Comparison of ENCODE assay signal across 1 cellular context in the genomic region with DNA sequence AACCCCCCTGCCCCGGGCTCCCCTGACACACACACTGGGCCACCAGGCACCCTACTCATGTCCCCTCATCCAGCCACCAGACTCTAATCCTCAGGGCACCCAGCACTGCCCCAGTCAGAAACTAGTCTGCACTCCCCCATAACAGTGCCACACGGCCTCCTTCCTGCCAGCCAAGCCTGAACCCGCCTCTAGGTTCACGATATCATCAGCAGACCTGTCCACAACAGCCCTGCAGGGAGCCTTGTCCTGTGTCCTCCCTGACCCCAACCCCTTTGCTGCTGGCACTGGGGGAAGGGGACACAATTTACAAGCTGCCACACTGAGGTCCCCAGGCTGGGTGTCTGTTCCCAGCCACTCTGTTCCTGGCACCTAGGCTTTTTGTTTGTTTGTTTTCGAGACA.
TF ChIP-seq lines count a peak whose summit lies in the region.

No MANE protein-coding gene starts in this region.

TF ChIP-seq in SK-N-SH treated with all-trans-retinoic acid at 6 μM for 48 hours, 23 proteins besides CTCF, POLR2A, EP300 and RAD21 (continued from another document):
- TF ChIP-seq ZFP30 (CRISPR knock-in tag; IDR thresholded peaks at IDR 0.05) (no peak), ESRRG (CRISPR knock-in tag; IDR thresholded peaks at IDR 0.05) (no peak), TCF4 (CRISPR knock-in tag; IDR thresholded peaks at IDR 0.05; ENCODE audit: borderline replicate concordance) (no peak), RARB (CRISPR knock-in tag; IDR thresholded peaks at IDR 0.05) (no peak), PPARA (CRISPR knock-in tag; IDR thresholded peaks at IDR 0.05; ENCODE audit: borderline replicate concordance) (no peak), ISL1 (CRISPR knock-in tag; IDR thresholded peaks at IDR 0.05) (no peak), OSR1 (CRISPR knock-in tag; IDR thresholded peaks at IDR 0.05) (no peak), ZNF565 (CRISPR knock-in tag; conservative IDR thresholded peaks at IDR 0.05; ENCODE audit: low read depth) (no peak), TOX (CRISPR knock-in tag; IDR thresholded peaks at IDR 0.05; ENCODE audit: borderline replicate concordance) (no peak), GLIS3 (CRISPR knock-in tag; IDR thresholded peaks at IDR 0.05) (no peak), ZC3H10 (CRISPR knock-in tag; IDR thresholded peaks at IDR 0.05) (no peak), CSDC2 (CRISPR knock-in tag; IDR thresholded peaks at IDR 0.05) (no peak), SNAI2 (CRISPR knock-in tag; IDR thresholded peaks at IDR 0.05) (no peak), ZNF70 (CRISPR knock-in tag; IDR thresholded peaks at IDR 0.05) (no peak)
- TF ChIP-seq, protein P1, sequence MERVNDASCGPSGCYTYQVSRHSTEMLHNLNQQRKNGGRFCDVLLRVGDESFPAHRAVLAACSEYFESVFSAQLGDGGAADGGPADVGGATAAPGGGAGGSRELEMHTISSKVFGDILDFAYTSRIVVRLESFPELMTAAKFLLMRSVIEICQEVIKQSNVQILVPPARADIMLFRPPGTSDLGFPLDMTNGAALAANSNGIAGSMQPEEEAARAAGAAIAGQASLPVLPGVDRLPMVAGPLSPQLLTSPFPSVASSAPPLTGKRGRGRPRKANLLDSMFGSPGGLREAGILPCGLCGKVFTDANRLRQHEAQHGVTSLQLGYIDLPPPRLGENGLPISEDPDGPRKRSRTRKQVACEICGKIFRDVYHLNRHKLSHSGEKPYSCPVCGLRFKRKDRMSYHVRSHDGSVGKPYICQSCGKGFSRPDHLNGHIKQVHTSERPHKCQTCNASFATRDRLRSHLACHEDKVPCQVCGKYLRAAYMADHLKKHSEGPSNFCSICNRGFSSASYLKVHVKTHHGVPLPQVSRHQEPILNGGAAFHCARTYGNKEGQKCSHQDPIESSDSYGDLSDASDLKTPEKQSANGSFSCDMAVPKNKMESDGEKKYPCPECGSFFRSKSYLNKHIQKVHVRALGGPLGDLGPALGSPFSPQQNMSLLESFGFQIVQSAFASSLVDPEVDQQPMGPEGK (CRISPR knock-in tag; IDR thresholded peaks at IDR 0.05; ENCODE audit: borderline replicate concordance) = no peak
- TF ChIP-seq, protein P2, sequence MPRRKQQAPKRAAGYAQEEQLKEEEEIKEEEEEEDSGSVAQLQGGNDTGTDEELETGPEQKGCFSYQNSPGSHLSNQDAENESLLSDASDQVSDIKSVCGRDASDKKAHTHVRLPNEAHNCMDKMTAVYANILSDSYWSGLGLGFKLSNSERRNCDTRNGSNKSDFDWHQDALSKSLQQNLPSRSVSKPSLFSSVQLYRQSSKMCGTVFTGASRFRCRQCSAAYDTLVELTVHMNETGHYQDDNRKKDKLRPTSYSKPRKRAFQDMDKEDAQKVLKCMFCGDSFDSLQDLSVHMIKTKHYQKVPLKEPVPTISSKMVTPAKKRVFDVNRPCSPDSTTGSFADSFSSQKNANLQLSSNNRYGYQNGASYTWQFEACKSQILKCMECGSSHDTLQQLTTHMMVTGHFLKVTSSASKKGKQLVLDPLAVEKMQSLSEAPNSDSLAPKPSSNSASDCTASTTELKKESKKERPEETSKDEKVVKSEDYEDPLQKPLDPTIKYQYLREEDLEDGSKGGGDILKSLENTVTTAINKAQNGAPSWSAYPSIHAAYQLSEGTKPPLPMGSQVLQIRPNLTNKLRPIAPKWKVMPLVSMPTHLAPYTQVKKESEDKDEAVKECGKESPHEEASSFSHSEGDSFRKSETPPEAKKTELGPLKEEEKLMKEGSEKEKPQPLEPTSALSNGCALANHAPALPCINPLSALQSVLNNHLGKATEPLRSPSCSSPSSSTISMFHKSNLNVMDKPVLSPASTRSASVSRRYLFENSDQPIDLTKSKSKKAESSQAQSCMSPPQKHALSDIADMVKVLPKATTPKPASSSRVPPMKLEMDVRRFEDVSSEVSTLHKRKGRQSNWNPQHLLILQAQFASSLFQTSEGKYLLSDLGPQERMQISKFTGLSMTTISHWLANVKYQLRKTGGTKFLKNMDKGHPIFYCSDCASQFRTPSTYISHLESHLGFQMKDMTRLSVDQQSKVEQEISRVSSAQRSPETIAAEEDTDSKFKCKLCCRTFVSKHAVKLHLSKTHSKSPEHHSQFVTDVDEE (CRISPR knock-in tag; IDR thresholded peaks at IDR 0.05) = no peak
- TF ChIP-seq, protein P3, sequence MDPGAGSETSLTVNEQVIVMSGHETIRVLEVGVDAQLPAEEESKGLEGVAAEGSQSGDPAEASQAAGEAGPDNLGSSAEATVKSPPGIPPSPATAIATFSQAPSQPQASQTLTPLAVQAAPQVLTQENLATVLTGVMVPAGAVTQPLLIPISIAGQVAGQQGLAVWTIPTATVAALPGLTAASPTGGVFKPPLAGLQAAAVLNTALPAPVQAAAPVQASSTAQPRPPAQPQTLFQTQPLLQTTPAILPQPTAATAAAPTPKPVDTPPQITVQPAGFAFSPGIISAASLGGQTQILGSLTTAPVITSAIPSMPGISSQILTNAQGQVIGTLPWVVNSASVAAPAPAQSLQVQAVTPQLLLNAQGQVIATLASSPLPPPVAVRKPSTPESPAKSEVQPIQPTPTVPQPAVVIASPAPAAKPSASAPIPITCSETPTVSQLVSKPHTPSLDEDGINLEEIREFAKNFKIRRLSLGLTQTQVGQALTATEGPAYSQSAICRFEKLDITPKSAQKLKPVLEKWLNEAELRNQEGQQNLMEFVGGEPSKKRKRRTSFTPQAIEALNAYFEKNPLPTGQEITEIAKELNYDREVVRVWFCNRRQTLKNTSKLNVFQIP (CRISPR knock-in tag; IDR thresholded peaks at IDR 0.05; ENCODE audit: borderline replicate concordance, low read depth) = no peak
- TF ChIP-seq, protein P4, sequence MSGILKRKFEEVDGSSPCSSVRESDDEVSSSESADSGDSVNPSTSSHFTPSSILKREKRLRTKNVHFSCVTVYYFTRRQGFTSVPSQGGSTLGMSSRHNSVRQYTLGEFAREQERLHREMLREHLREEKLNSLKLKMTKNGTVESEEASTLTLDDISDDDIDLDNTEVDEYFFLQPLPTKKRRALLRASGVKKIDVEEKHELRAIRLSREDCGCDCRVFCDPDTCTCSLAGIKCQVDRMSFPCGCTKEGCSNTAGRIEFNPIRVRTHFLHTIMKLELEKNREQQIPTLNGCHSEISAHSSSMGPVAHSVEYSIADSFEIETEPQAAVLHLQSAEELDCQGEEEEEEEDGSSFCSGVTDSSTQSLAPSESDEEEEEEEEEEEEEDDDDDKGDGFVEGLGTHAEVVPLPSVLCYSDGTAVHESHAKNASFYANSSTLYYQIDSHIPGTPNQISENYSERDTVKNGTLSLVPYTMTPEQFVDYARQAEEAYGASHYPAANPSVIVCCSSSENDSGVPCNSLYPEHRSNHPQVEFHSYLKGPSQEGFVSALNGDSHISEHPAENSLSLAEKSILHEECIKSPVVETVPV (CRISPR knock-in tag; IDR thresholded peaks at IDR 0.05) = no peak
TF ChIP-seq in SK-N-SH treated with all-trans-retinoic acid at 6 μM for 48 hours: peak in this region for 0.
